ENCODE assay signal across 1 cellular context in genomic region chr4:17688011-17688441, GRCh38.
TF ChIP-seq lines count a peak whose summit lies in the region.

No MANE protein-coding gene starts in this region.

TF ChIP-seq in H1, 55 proteins besides CTCF, POLR2A, EP300 and RAD21 (continued from another document):
- no peak for TF ChIP-seq NRF1 (IDR thresholded peaks at IDR 0.05; ENCODE audit: low read depth, low read length)
- no peak for TF ChIP-seq POLR2AphosphoS5 (IDR thresholded peaks at IDR 0.05; ENCODE audit: low read depth, low read length)
